In genomic region chr20:36883972-36884535, GRCh38 we compare ENCODE assay signal across 18 cellular contexts. TPM values are rescaled to one million over a fixed set of nuclear protein-coding genes. Genes with fewer than 3 reads are reported as not detected.
DNase-seq lines count a peak whose midpoint lies in the region; ATAC-seq, FAIRE-seq and TF ChIP-seq lines count a peak whose summit lies in the region.
"Had no signal": no experiment of that assay in that cellular context is flagged by ENCODE, and none has a peak within 500 bp of the region (broad histone marks: within the 10 kb centered on the region; RNA-seq: fewer than 3 reads in every experiment).

No MANE protein-coding gene starts in this region.

- no peak overlapping the region for H3K4me3 Mint-ChIP-seq in activated CD8-positive, alpha-beta memory T cell treated with anti-CD3 and anti-CD28 coated beads, Interleukin-2, amount 10 ng/mL, durations not matched to agents 7 days and 5 days
- H3K4me3 Mint-ChIP-seq in stimulated activated effector memory CD8-positive, alpha-beta T cell treated with anti-CD3 and anti-CD28 coated beads, Interleukin-12 subunit alpha, Interleukin-12 subunit beta, amount 100 ng/mL, for 72 hours, result no peak overlapping the region
- H3K4me3 Mint-ChIP-seq: H9 had no signal

- H2BK12ac ChIP-seq in H1 (ENCODE audit: low read depth, low read length), result no peak overlapping the region

- H2AFZ ChIP-seq in H1 (ENCODE audit: low read length) (no peak overlapping the region), Karpas-422 (ENCODE audit: low read length) (no peak overlapping the region)

- H3K4me2 ChIP-seq in H1 (ENCODE audit: insufficient read depth in 1 of 2, low read depth in 2 of 2, low read length in 2 of 2) (no peak overlapping the region), Karpas-422 (ENCODE audit: low read depth, low read length, poor library complexity, severe bottlenecking) (no peak overlapping the region)

- no peaks in the 10 kb centered on the region; the same call in 1 of the 2 replicates for H3K23me2 ChIP-seq in H1 (ENCODE audit: low read depth, low read length)

- H2BK15ac ChIP-seq in H1 (ENCODE audit: low read length), result no peak overlapping the region

- H2BK20ac ChIP-seq in H1 (ENCODE audit: low read length), result no peak overlapping the region

- H3K36me3 ChIP-seq in H1 (ENCODE audit: control insufficient read depth in 2 of 4, insufficient read depth in 4 of 4, low read length in 3 of 4), result no peaks in the 10 kb centered on the region
- H3K36me3 ChIP-seq in psoas muscle (ENCODE audit: insufficient read depth in 1 of 2, low read depth in 1 of 2), result no peaks in the 10 kb centered on the region
- no peaks in the 10 kb centered on the region for H3K36me3 ChIP-seq in Karpas-422 (ENCODE audit: insufficient read depth, low read length)

- H3K79me2 ChIP-seq in H1 (ENCODE audit: control insufficient read depth in 1 of 2, insufficient read depth in 2 of 2, low read length in 2 of 2) (no peaks in the 10 kb centered on the region), Karpas-422 (ENCODE audit: low read length) (no peaks in the 10 kb centered on the region)

- no peak overlapping the region for H2BK5ac ChIP-seq in H1 (ENCODE audit: low read depth, low read length)

- TF ChIP-seq EP300 in H1 (IDR thresholded peaks at IDR 0.05; ENCODE audit: borderline replicate concordance in 1 of 2, low read depth in 2 of 2, low read length in 2 of 2), result no peak

- H3K9me3 ChIP-seq in H1 (ENCODE audit: insufficient read depth in 2 of 2, low read depth in 1 of 2, low read length in 1 of 2) (no peaks in the 10 kb centered on the region), psoas muscle (no peaks in the 10 kb centered on the region), Karpas-422 (ENCODE audit: low read length) (no peaks in the 10 kb centered on the region)
- H3K9me3 ChIP-seq: Caco-2 had no signal

- 86% methylated on average over 6 of the region's 6 CpGs; no CpG with 5 or more reads in 1 of the 2 experiments for WGBS in H1 (ENCODE audit: extremely low coverage in 1 of 2, insufficient coverage in 1 of 2, insufficient read length in 1 of 2, insufficient replicate concordance in 2 of 2, low coverage in 1 of 2, low lambda C conversion rate in 2 of 2, missing lambda C conversion rate in 1 of 2), 2 experiments
- WGBS in psoas muscle, 3 donors, result 74 to 80% (median 79%) methylated on average over 6 of the region's 6 CpGs

- no peaks in the 10 kb centered on the region for H3K9me3 Mint-ChIP-seq in activated CD8-positive, alpha-beta memory T cell treated with anti-CD3 and anti-CD28 coated beads, Interleukin-2, amount 10 ng/mL, durations not matched to agents 7 days and 5 days (ENCODE audit: low read depth)
- H3K9me3 Mint-ChIP-seq in stimulated activated effector memory CD8-positive, alpha-beta T cell treated with anti-CD3 and anti-CD28 coated beads, Interleukin-12 subunit alpha, Interleukin-12 subunit beta, amount 100 ng/mL, for 72 hours, result no peaks in the 10 kb centered on the region
- H3K9me3 Mint-ChIP-seq: H9 had no signal

- no peaks in the 10 kb centered on the region; a peak in 1 of 7 replicates for H3K27me3 ChIP-seq in H1 (replicated peaks in 1 of 4; ENCODE audit: control insufficient read depth in 3 of 4, extremely low read depth in 1 of 4, insufficient read depth in 3 of 4, low read length in 3 of 4)
- no peaks in the 10 kb centered on the region for H3K27me3 ChIP-seq in psoas muscle (ENCODE audit: insufficient read depth in 3 of 3, low read length in 2 of 3)
- H3K27me3 ChIP-seq in Karpas-422 (ENCODE audit: low read length), result no peaks in the 10 kb centered on the region

- H3K4me1 Mint-ChIP-seq in activated CD8-positive, alpha-beta memory T cell treated with anti-CD3 and anti-CD28 coated beads, Interleukin-2, amount 10 ng/mL, durations not matched to agents 7 days and 5 days, result peaks cover 16% of the 10 kb centered on the region
- peaks cover 30% of the 10 kb centered on the region for H3K4me1 Mint-ChIP-seq in stimulated activated effector memory CD8-positive, alpha-beta T cell treated with anti-CD3 and anti-CD28 coated beads, Interleukin-12 subunit alpha, Interleukin-12 subunit beta, amount 100 ng/mL, for 72 hours

- no peak for TF ChIP-seq POLR2A in H1 (IDR thresholded peaks at IDR 0.05; ENCODE audit: control extremely low read depth in 1 of 2, low read depth in 2 of 2, low read length in 2 of 2)

- intact Hi-C loops in psoas muscle (cut with DNase I), result no loop called here

- FAIRE-seq in H1 (lab: Jason Lieb, UNC), result no peak
- FAIRE-seq: A204.1 had no signal

- no peak overlapping the region for H3K56ac ChIP-seq in H1 (replicated peaks; ENCODE audit: insufficient read length, low read depth, low read length)

- H3K4me1 ChIP-seq in H1 (replicated peaks in 1 of 4; ENCODE audit: control insufficient read depth in 3 of 4, insufficient read depth in 4 of 4, low read length in 3 of 4) (peaks cover 4 to 12% (median 7%) of the 10 kb centered on the region in 4 experiments), psoas muscle (no peaks in the 10 kb centered on the region), Karpas-422 (ENCODE audit: low read length) (peaks cover 12% of the 10 kb centered on the region)

- DNase-seq in activated CD8-positive, alpha-beta memory T cell treated with anti-CD3 and anti-CD28 coated beads, Interleukin-2, amount 10 ng/mL, durations not matched to agents 7 days and 5 days, result no peak
- no peak for DNase-seq in activated CD8-positive, alpha-beta memory T cell treated with anti-CD3 and anti-CD28 coated beads, Interleukin-2, amount 50 U/mL, for 4 hours
- DNase-seq in OCI-M1 (lab: John Stamatoyannopoulos, UW) (peak; percentile 36), H1 (ENCODE audit: low read depth in 1 of 2, low spot score in 2 of 2) (no peak), psoas muscle (no peak), Karpas-422 (no peak), NCI-H82 treated with DMSO at 0.1 percent for 48 hours (lab: John Stamatoyannopoulos, UW; ENCODE audit: unreplicated experiment) (no peak)
- no peak for DNase-seq in stimulated activated effector memory CD8-positive, alpha-beta T cell treated with anti-CD3 and anti-CD28 coated beads, Interleukin-12 subunit alpha, Interleukin-12 subunit beta, amount 100 ng/mL, for 72 hours (ENCODE audit: low spot score in 2 of 2)
- DNase-seq: C1 segment of cervical spinal cord, Caco-2, H9, NCI-H1436 treated with DMSO at 0.1 percent for 48 hours, NCI-H2081 treated with DMSO at 0.1 percent for 48 hours, NCI-H2227 treated with DMSO at 0.1 percent for 48 hours, NCI-H524 treated with DMSO at 0.1 percent for 48 hours had no signal

- H4K5ac ChIP-seq in H1 (ENCODE audit: insufficient read length, low read depth, low read length), result no peak overlapping the region

- TF ChIP-seq CTCF in H1 (IDR thresholded peaks at IDR 0.05; ENCODE audit: control extremely low read depth in 1 of 3, insufficient read depth in 1 of 3, low read depth in 1 of 3, low read length in 3 of 3) (no peak), psoas muscle (IDR thresholded peaks at IDR 0.05) (no peak)

- H4K20me1 ChIP-seq in H1 (replicated peaks in 1 of 2; ENCODE audit: control insufficient read depth in 1 of 2, insufficient read depth in 2 of 2, low read length in 2 of 2) (no peaks in the 10 kb centered on the region), Karpas-422 (ENCODE audit: insufficient read depth, low read depth, low read length) (no peaks in the 10 kb centered on the region)

- no peak for TF ChIP-seq RAD21 in H1 (IDR thresholded peaks at IDR 0.05 in 1 of 2, conservative IDR thresholded peaks at IDR 0.05 in 1 of 2; ENCODE audit: low read depth in 2 of 2, low read length in 2 of 2)

- H3K27ac Mint-ChIP-seq in activated CD8-positive, alpha-beta memory T cell treated with anti-CD3 and anti-CD28 coated beads, Interleukin-2, amount 10 ng/mL, durations not matched to agents 7 days and 5 days, result peak overlapping the region; percentile 29
- H3K27ac Mint-ChIP-seq in stimulated activated effector memory CD8-positive, alpha-beta T cell treated with anti-CD3 and anti-CD28 coated beads, Interleukin-12 subunit alpha, Interleukin-12 subunit beta, amount 100 ng/mL, for 72 hours, result peak overlapping the region; percentile 35
- H3K27ac Mint-ChIP-seq: H9 had no signal

- no peak overlapping the region for H2BK120ac ChIP-seq in H1 (replicated peaks; ENCODE audit: low read depth, low read length)

- no peak overlapping the region for H3K4me3 ChIP-seq in H1 (ENCODE audit: extremely low read depth in 1 of 4, insufficient read depth in 2 of 4, low read depth in 3 of 4, low read length in 4 of 4)
- no peak overlapping the region for H3K4me3 ChIP-seq in psoas muscle
- no peak overlapping the region for H3K4me3 ChIP-seq in Karpas-422 (ENCODE audit: low read length)

- no peak overlapping the region for H3K23ac ChIP-seq in H1 (ENCODE audit: insufficient read length)

- H3K18ac ChIP-seq in H1 (ENCODE audit: extremely low read depth, low read length), result no peak overlapping the region

- H3K14ac ChIP-seq in H1 (ENCODE audit: insufficient read length), result no peak overlapping the region

- no peak overlapping the region for H3K9ac ChIP-seq in H1 (replicated peaks in 1 of 4; ENCODE audit: extremely low read depth in 1 of 4, low read depth in 3 of 4, low read length in 3 of 4)
- H3K9ac ChIP-seq in Karpas-422 (ENCODE audit: low read length), result no peak overlapping the region

- H2AK5ac ChIP-seq in H1 (ENCODE audit: low read depth, low read length), result no peak overlapping the region

- H3K27ac ChIP-seq in H1 (ENCODE audit: low read depth, low read length) (no peak overlapping the region), psoas muscle (no peak overlapping the region), Karpas-422 (ENCODE audit: low read length) (no peak overlapping the region)

- peaks cover 2% of the 10 kb centered on the region for H3K36me3 Mint-ChIP-seq in activated CD8-positive, alpha-beta memory T cell treated with anti-CD3 and anti-CD28 coated beads, Interleukin-2, amount 10 ng/mL, durations not matched to agents 7 days and 5 days
- H3K36me3 Mint-ChIP-seq in stimulated activated effector memory CD8-positive, alpha-beta T cell treated with anti-CD3 and anti-CD28 coated beads, Interleukin-12 subunit alpha, Interleukin-12 subunit beta, amount 100 ng/mL, for 72 hours, result peaks cover 12% of the 10 kb centered on the region

- no peaks in the 10 kb centered on the region for H3K79me1 ChIP-seq in H1 (ENCODE audit: low read depth, low read length)

- H3K4ac ChIP-seq in H1 (replicated peaks; ENCODE audit: insufficient read length, low read depth, low read length), result no peak overlapping the region

- POLR2A ChIA-PET in H1 (lab: Charles Lee; ENCODE audit: partially characterized antibody), result interaction anchor here (1.2 to 2.6 kb wide), 2 partner anchors 20 to 22 kb away, joined by 3 to 6 read pairs; a partner anchor contains a TSS

- H4K8ac ChIP-seq in H1 (ENCODE audit: extremely low read depth, insufficient read depth, low read length), result no peak overlapping the region

- no peaks in the 10 kb centered on the region for H3K9me2 ChIP-seq in Karpas-422 (replicated peaks; ENCODE audit: insufficient read depth, low read length)

- H4K91ac ChIP-seq in H1 (replicated peaks; ENCODE audit: insufficient read length, low read length), result no peak overlapping the region

- no peaks in the 10 kb centered on the region for H3K27me3 Mint-ChIP-seq in activated CD8-positive, alpha-beta memory T cell treated with anti-CD3 and anti-CD28 coated beads, Interleukin-2, amount 10 ng/mL, durations not matched to agents 7 days and 5 days

- CTCF ChIA-PET in activated CD8-positive, alpha-beta memory T cell treated with anti-CD3 and anti-CD28 coated beads, Interleukin-2, amount 10 ng/mL, durations not matched to agents 7 days and 5 days (lab: Charles Lee), result interaction anchor here (1.0 to 1.9 kb wide), 5 partner anchors 13 to 116 kb away, joined by 3 to 7 read pairs (median 3); a partner anchor contains a TSS
- CTCF ChIA-PET in H1 (lab: Charles Lee; ENCODE audit: partially characterized antibody), result interaction anchor here (0.5 to 4.4 kb wide), 18 partner anchors 8 to 168 kb away, joined by 3 to 27 read pairs (median 4); partner anchors contain the start of gene TLDC2

- ATAC-seq in activated CD8-positive, alpha-beta memory T cell treated with anti-CD3 and anti-CD28 coated beads, Interleukin-2, amount 10 ng/mL, durations not matched to agents 7 days and 5 days, result no peak
- ATAC-seq in stimulated activated effector memory CD8-positive, alpha-beta T cell treated with anti-CD3 and anti-CD28 coated beads, Interleukin-12 subunit alpha, Interleukin-12 subunit beta, amount 100 ng/mL, for 72 hours, result no peak
- no peak for ATAC-seq in psoas muscle
- ATAC-seq: Right ventricle myocardium inferior, SK-N-SH treated with all-trans-retinoic acid at 6 μM for 48 hours had no signal

RNA-seq across cellular contexts. Expression of gene TLDC2, which starts 8.1 kb away (rescaled TPM):
- total RNA-seq in activated CD8-positive, alpha-beta memory T cell treated with anti-CD3 and anti-CD28 coated beads, Interleukin-2, amount 10 ng/mL, durations not matched to agents 7 days and 5 days, result not detected
- total RNA-seq in H1 (2021; fragmentation: NEBNext Ultra II Directional; extraction: Animal tissue kit (Norgen Biotek cat#: 25700)), result 0.23 and 0.34 TPM in 2 replicates
- polyA plus RNA-seq in H1 (2011; rRNA removed) (0.20 and 0.29 TPM in 2 replicates), psoas muscle (under 1 TPM in 2 of 3 donors, not detected in 1; 0.04 to 0.05 TPM)
- 0.25 TPM for polyA plus RNA-seq in H1 (2011; cell fraction: cytosol; rRNA removed)
- polyA plus RNA-seq in H1 (2011; cell fraction: nucleus; rRNA removed), result 0.17 TPM
- 0.42 to 0.85 TPM (median 0.63 TPM) in 4 replicates for polyA plus RNA-seq in H1 (2012, experiment 1 of 2)
- 0.37 TPM for polyA plus RNA-seq in H1 (2012, experiment 2 of 2)
- 0.06 TPM for polyA plus RNA-seq in H1 (2013, experiment 1 of 2)
- polyA plus RNA-seq in H1 (2013, experiment 2 of 2), result 0.13 TPM
- polyA minus RNA-seq in H1 (2011; rRNA and poly(A)+ RNA removed), result 0.20 TPM in 1 of 2 replicates, not detected in the other
- polyA minus RNA-seq in H1 (2011; cell fraction: cytosol; rRNA and poly(A)+ RNA removed), result not detected
- 0.60 TPM for polyA minus RNA-seq in H1 (2011; cell fraction: nucleus; rRNA and poly(A)+ RNA removed)
- under 1 TPM in 1 of 4 donors, not detected in 3; 0.15 TPM for total RNA-seq in psoas muscle
- total RNA-seq in Karpas-422 (2014; rRNA removed; shearing (Covaris generic); ENCODE audit: low replicate concordance), result 0.69 TPM in 1 of 2 replicates, not detected in the other
- total RNA-seq: Caco-2, Right ventricle myocardium inferior had no signal
